Comparison of ENCODE assay signal across 8 cellular contexts in genomic region chr12:49636979-49637378, GRCh38. TPM values are rescaled to one million over a fixed set of nuclear protein-coding genes. Genes with fewer than 3 reads are reported as not detected.
DNase-seq lines count a peak whose midpoint lies in the region; ATAC-seq and TF ChIP-seq lines count a peak whose summit lies in the region.

No MANE protein-coding gene starts in this region.

- ATAC-seq in GM18511 (IDR thresholded peaks at IDR 0.05; ENCODE audit: unreplicated experiment) (peak; percentile 68), HG03439 (IDR thresholded peaks at IDR 0.05; ENCODE audit: unreplicated experiment) (no peak)

- TF ChIP-seq CTCF in MCF 10A (IDR thresholded peaks at IDR 0.05; ENCODE audit: unreplicated experiment) = peak; percentile 46

- no peaks in the 10 kb centered on the region for H3K27me3 ChIP-seq in iPS-18a (ENCODE audit: control insufficient read depth, insufficient read depth, low read length)

- intact Hi-C loops in MCF 10A (cut with micrococcal nuclease) = loop anchor here (2.0 kb wide), 2 partner anchors 70 to 142 kb away; partner anchors contain the start of gene FMNL3

- no peak overlapping the region for H3K4me3 ChIP-seq in iPS-18a (ENCODE audit: low read length)

- peaks cover 5% of the 10 kb centered on the region for H3K4me1 ChIP-seq in iPS-18a (ENCODE audit: control insufficient read depth, low read depth, low read length)

- H3K27ac Mint-ChIP-seq in MCF 10A (ENCODE audit: low read depth, unreplicated experiment) = no peak overlapping the region

- H3K27ac ChIP-seq in iPS-18a (ENCODE audit: low read length) = peak overlapping the region; percentile 44

- no peaks in the 10 kb centered on the region for H3K27me3 Mint-ChIP-seq in MCF 10A (ENCODE audit: insufficient read depth, unreplicated experiment)

- POLR2A ChIA-PET in MCF 10A (lab: Yijun Ruan, JAX) = interaction anchor here (0.9 to 1.9 kb wide), 2 partner anchors 12 to 104 kb away, joined by 4 to 5 read pairs; partner anchors contain the start of gene TMBIM6

- H3K4me1 Mint-ChIP-seq in MCF 10A (ENCODE audit: insufficient read depth, unreplicated experiment) = no peaks in the 10 kb centered on the region

- H3K36me3 ChIP-seq in iPS-18a (ENCODE audit: control insufficient read depth, low read depth, low read length) = peaks cover 2% of the 10 kb centered on the region

- CTCF ChIA-PET in MCF 10A (lab: Yijun Ruan, JAX) = interaction anchor here (0.6 to 2.4 kb wide), 14 partner anchors 9 to 541 kb away, joined by 3 to 17 read pairs (median 4); partner anchors contain the start of gene PRPF40B

- H3K4me3 Mint-ChIP-seq in MCF 10A (ENCODE audit: unreplicated experiment) = no peak overlapping the region

- H3K36me3 Mint-ChIP-seq in MCF 10A (ENCODE audit: insufficient read depth, unreplicated experiment) = peaks cover 16% of the 10 kb centered on the region

- no TSS peak for BruUV-seq in MCF 10A (replicated peaks; lab: Mats Ljungman, UMichigan)

- H3K9me3 Mint-ChIP-seq in MCF 10A (ENCODE audit: unreplicated experiment) = no peaks in the 10 kb centered on the region

- H3K9ac ChIP-seq in iPS-18a (ENCODE audit: low read length) = no peak overlapping the region

- DNase-seq in AG08396 (ENCODE audit: low spot score) (peak; percentile 85), MV-4-11 (lab: John Stamatoyannopoulos, UW) (peak; percentile 47), UCSD-AML1 (lab: John Stamatoyannopoulos, UW; ENCODE audit: unreplicated experiment) (peak; percentile 58), MCF 10A (ENCODE audit: unreplicated experiment) (peak; percentile 59)
- peak; percentile 35 for DNase-seq in stimulated activated CD4-positive, alpha-beta T cell treated with anti-CD3 and anti-CD28 coated beads, Interleukin-12 subunit alpha, Interleukin-12 subunit beta, amount 100 ng/mL, for 4 hours

- H3K9me3 ChIP-seq in iPS-18a (ENCODE audit: control insufficient read depth, low read depth, low read length) = no peaks in the 10 kb centered on the region

RNA-seq across cellular contexts. Expression of gene PRPF40B, which starts 13.6 kb away (rescaled TPM):
- 41.8 and 48.5 TPM in 2 replicates for total RNA-seq in MCF 10A (2022)

RNA-seq across cellular contexts. Expression of gene FAM186B, which starts 31.5 kb away (rescaled TPM):
- total RNA-seq in MCF 10A (2022) = 0.30 and 0.64 TPM in 2 replicates

Comparison
In these comparisons a context has a peak if more than half of its experiments do, and no peak if none do; other contexts are left out.
1. DNase-seq: peak in every context shown above with its lines; median percentile 85 in AG08396; 59 in MCF 10A; 58 in UCSD-AML1; 47 in MV-4-11; 35 in stimulated activated CD4-positive, alpha-beta T cell treated with anti-CD3 and anti-CD28 coated beads, Interleukin-12 subunit alpha, Interleukin-12 subunit beta, amount 100 ng/mL, for 4 hours.